Comparison of ENCODE assay signal across 8 cellular contexts in genomic region chr2:113084249-113085000, GRCh38. TPM values are rescaled to one million over a fixed set of nuclear protein-coding genes. Genes with fewer than 3 reads are reported as not detected.
A peak's percentile ranks its signal among the peaks of the same experiment; 100 is the strongest.
DNase-seq lines count a peak whose midpoint lies in the region; ATAC-seq and TF ChIP-seq lines count a peak whose summit lies in the region.

No MANE protein-coding gene starts in this region.

- intact Hi-C loops in adrenal gland (cut with DNase I) = loop anchor here (5.0 to 10.0 kb wide), 4 partner anchors 43 to 290 kb away; partner anchors contain the start of gene IL1RN (in 1 of the 2)

- H3K27ac ChIP-seq in adrenal gland = no peak overlapping the region
- no peak overlapping the region for H3K27ac ChIP-seq in lung (ENCODE audit: low read depth in 1 of 2, low read length in 1 of 2)

- H3K9me3 ChIP-seq in adrenal gland (replicated peaks in 1 of 3) (no peaks in the 10 kb centered on the region), lung (ENCODE audit: control insufficient read depth in 2 of 2, insufficient read depth in 1 of 2, low read length in 1 of 2) (no peaks in the 10 kb centered on the region)

- H3K4me1 ChIP-seq in adrenal gland (replicated peaks in 1 of 2) (no peaks in the 10 kb centered on the region), lung (ENCODE audit: control insufficient read depth in 2 of 2, insufficient read depth in 2 of 2, low read length in 2 of 2) (peaks cover 0 to 1% of the 10 kb centered on the region in 2 donors)

- TF ChIP-seq POLR2A in adrenal gland (IDR thresholded peaks at IDR 0.05) = no peak

- 32 to 50% (median 40%) methylated on average over 5 of the region's 5 CpGs for WGBS in adrenal gland, 4 donors
- 42 to 48% methylated on average over 5 of the region's 5 CpGs for WGBS in lung, 2 donors

- peak; percentile 32 to 62 (median 52) for TF ChIP-seq CTCF in adrenal gland (IDR thresholded peaks at IDR 0.05)
- peak; percentile 9 for TF ChIP-seq CTCF in lung (IDR thresholded peaks at IDR 0.05; ENCODE audit: control extremely low read depth, extremely low read depth)

- DNase-seq in DMS53 (lab: John Stamatoyannopoulos, UW) = peak; percentile 51
- DNase-seq in HT-29 (ENCODE audit: low spot score) = peak; percentile 69
- DNase-seq in adrenal gland = peak in 1 of 7 donors; percentile 16
- DNase-seq in lung (ENCODE audit: low spot score) = no peak

- ATAC-seq in lung (ENCODE audit: insufficient read depth, low FRiP score) = peak; percentile 36
- no peak for ATAC-seq in GM18868 (IDR thresholded peaks at IDR 0.05; ENCODE audit: unreplicated experiment)
- ATAC-seq in HG02840 (IDR thresholded peaks at IDR 0.05; ENCODE audit: low FRiP score, unreplicated experiment) = no peak
- ATAC-seq in HG02973 (IDR thresholded peaks at IDR 0.05; ENCODE audit: unreplicated experiment) = no peak
- ATAC-seq in HG03196 (IDR thresholded peaks at IDR 0.05; ENCODE audit: unreplicated experiment) = no peak

- H3K27me3 ChIP-seq in adrenal gland (no peaks in the 10 kb centered on the region), lung (ENCODE audit: control insufficient read depth, insufficient read depth) (no peaks in the 10 kb centered on the region)

- H3K36me3 ChIP-seq in adrenal gland (replicated peaks in 1 of 2) = no peaks in the 10 kb centered on the region
- H3K36me3 ChIP-seq in lung (ENCODE audit: control insufficient read depth in 2 of 2, insufficient read depth in 2 of 2, low read length in 2 of 2) = no peaks in the 10 kb centered on the region

- H3K4me3 ChIP-seq in adrenal gland (no peak overlapping the region), lung (no peak overlapping the region)

RNA-seq across cellular contexts. Expression of gene IL1F10, which starts 16.7 kb away (rescaled TPM):
- 0.42 TPM in 1 of 2 replicates, not detected in the other for total RNA-seq in HT-29 (2014; rRNA removed; shearing (Covaris generic))
- total RNA-seq in adrenal gland (not detected), lung (not detected)
- polyA plus RNA-seq in adrenal gland (not detected), lung (not detected)

RNA-seq across cellular contexts. Expression of gene IL36RN, which starts 25.4 kb away (rescaled TPM):
- 0.44 and 1.4 TPM in 2 replicates for total RNA-seq in HT-29 (2014; rRNA removed; shearing (Covaris generic))
- total RNA-seq in adrenal gland (not detected), lung (under 1 TPM in 1 of 2 donors, not detected in 1; 0.09 TPM)
- polyA plus RNA-seq in adrenal gland (not detected), lung (under 1 TPM in 1 of 2 donors, not detected in 1; 0.01 TPM)

RNA-seq across cellular contexts. Expression of gene IL36B, which starts 31.8 kb away (rescaled TPM):
- not detected in 2 replicates for total RNA-seq in HT-29 (2014; rRNA removed; shearing (Covaris generic))
- not detected for total RNA-seq in adrenal gland
- not detected for polyA plus RNA-seq in adrenal gland
- total RNA-seq in lung = not detected
- under 1 TPM in 1 of 2 donors, not detected in 1; 0.05 TPM for polyA plus RNA-seq in lung

RNA-seq across cellular contexts. Expression of gene IL1RN, which starts 43.0 kb away (rescaled TPM):
- total RNA-seq in HT-29 (2014; rRNA removed; shearing (Covaris generic)) = 12.0 and 13.3 TPM in 2 replicates
- 1 to 10 TPM in 4 of 8 donors, under 1 TPM in 2, not detected in 2; 0.42 to 6.1 (median 1.1) TPM for total RNA-seq in adrenal gland
- polyA plus RNA-seq in adrenal gland = 1 to 10 TPM; 1.4 to 2.6 (median 2.5) TPM
- total RNA-seq in lung = 10 to 100 TPM; 15.2 to 18.2 TPM
- polyA plus RNA-seq in lung = 100 to 1,000 TPM in 1 of 2 donors, 1 to 10 TPM in 1; 9.6 to 850 TPM
